1 cellular context compared by ENCODE assay signal in the genomic region with DNA sequence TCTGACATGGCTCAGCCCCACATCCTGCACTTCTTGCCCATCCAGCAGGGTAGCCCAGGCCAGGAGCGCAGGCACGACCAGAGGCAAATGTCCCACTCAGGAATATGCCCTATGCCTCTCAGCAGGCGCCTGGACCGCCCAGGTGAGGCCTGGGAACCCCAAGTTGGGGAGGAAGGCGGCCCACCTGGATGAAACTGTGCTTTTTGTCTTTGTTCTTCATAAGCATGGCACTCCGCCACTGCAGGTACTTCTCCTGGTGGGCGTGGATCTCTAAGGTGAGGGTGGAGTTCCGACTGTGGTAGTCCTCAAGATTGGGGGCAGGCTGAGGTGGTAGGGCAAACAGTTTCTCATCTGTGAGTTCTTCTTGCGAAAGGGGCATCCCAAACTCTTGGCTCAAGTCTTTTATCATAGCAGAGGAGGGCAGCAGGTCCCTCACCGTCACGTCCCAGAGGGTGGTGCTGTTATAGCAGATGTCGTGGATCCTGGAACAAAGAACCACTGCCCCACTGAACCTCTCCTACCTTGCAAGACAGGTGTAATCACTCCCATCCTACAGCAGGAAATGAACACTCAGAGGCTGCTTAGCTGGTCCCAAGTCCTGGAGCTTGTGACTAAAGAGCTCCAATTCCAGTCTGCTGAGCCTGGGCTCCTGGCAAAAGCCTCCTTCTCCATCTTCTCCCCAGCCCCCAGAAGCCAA.
TF ChIP-seq lines count a peak whose summit lies in the region.

No MANE protein-coding gene starts in this region.

TF ChIP-seq in HepG2, 621 proteins besides CTCF, POLR2A, EP300 and RAD21:
- TF ChIP-seq, protein P1, sequence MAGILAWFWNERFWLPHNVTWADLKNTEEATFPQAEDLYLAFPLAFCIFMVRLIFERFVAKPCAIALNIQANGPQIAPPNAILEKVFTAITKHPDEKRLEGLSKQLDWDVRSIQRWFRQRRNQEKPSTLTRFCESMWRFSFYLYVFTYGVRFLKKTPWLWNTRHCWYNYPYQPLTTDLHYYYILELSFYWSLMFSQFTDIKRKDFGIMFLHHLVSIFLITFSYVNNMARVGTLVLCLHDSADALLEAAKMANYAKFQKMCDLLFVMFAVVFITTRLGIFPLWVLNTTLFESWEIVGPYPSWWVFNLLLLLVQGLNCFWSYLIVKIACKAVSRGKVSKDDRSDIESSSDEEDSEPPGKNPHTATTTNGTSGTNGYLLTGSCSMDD (CRISPR knock-in tag; IDR thresholded peaks at IDR 0.05), result no peak
- TF ChIP-seq RFX3 (CRISPR knock-in tag; IDR thresholded peaks at IDR 0.05), result no peak
- TF ChIP-seq, protein P2, sequence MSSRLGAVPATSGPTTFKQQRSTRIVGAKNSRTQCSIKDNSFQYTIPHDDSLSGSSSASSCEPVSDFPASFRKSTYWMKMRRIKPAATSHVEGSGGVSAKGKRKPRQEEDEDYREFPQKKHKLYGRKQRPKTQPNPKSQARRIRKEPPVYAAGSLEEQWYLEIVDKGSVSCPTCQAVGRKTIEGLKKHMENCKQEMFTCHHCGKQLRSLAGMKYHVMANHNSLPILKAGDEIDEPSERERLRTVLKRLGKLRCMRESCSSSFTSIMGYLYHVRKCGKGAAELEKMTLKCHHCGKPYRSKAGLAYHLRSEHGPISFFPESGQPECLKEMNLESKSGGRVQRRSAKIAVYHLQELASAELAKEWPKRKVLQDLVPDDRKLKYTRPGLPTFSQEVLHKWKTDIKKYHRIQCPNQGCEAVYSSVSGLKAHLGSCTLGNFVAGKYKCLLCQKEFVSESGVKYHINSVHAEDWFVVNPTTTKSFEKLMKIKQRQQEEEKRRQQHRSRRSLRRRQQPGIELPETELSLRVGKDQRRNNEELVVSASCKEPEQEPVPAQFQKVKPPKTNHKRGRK (CRISPR knock-in tag; IDR thresholded peaks at IDR 0.05), result no peak
- no peak for TF ChIP-seq ZFP1 (CRISPR knock-in tag; IDR thresholded peaks at IDR 0.05)
- TF ChIP-seq, protein P3, sequence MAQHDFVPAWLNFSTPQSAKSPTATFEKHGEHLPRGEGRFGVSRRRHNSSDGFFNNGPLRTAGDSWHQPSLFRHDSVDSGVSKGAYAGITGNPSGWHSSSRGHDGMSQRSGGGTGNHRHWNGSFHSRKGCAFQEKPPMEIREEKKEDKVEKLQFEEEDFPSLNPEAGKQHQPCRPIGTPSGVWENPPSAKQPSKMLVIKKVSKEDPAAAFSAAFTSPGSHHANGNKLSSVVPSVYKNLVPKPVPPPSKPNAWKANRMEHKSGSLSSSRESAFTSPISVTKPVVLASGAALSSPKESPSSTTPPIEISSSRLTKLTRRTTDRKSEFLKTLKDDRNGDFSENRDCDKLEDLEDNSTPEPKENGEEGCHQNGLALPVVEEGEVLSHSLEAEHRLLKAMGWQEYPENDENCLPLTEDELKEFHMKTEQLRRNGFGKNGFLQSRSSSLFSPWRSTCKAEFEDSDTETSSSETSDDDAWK (CRISPR knock-in tag; IDR thresholded peaks at IDR 0.05), result no peak
- TF ChIP-seq, protein P4, sequence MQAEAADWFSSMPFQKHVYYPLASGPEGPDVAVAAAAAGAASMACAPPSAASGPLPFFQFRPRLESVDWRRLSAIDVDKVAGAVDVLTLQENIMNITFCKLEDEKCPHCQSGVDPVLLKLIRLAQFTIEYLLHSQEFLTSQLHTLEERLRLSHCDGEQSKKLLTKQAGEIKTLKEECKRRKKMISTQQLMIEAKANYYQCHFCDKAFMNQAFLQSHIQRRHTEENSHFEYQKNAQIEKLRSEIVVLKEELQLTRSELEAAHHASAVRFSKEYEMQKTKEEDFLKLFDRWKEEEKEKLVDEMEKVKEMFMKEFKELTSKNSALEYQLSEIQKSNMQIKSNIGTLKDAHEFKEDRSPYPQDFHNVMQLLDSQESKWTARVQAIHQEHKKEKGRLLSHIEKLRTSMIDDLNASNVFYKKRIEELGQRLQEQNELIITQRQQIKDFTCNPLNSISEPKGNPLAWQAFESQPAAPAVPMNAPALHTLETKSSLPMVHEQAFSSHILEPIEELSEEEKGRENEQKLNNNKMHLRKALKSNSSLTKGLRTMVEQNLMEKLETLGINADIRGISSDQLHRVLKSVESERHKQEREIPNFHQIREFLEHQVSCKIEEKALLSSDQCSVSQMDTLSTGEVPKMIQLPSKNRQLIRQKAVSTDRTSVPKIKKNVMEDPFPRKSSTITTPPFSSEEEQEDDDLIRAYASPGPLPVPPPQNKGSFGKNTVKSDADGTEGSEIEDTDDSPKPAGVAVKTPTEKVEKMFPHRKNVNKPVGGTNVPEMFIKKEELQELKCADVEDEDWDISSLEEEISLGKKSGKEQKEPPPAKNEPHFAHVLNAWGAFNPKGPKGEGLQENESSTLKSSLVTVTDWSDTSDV (CRISPR knock-in tag; IDR thresholded peaks at IDR 0.05), result no peak
- no peak for TF ChIP-seq ZFP36 (IDR thresholded peaks at IDR 0.05; ENCODE audit: borderline replicate concordance, low read depth, low read length, partially characterized antibody)
